ENCODE assay signal across 16 cellular contexts in genomic region chr4:174349156-174349555, GRCh38.
DNase-seq lines count a peak whose midpoint lies in the region; TF ChIP-seq lines count a peak whose summit lies in the region.
"Had no signal": no experiment of that assay in that cellular context is flagged by ENCODE, and none has a peak within 500 bp of the region (broad histone marks: within the 10 kb centered on the region; RNA-seq: fewer than 3 reads in every experiment).

No MANE protein-coding gene starts in this region.

- H3K4me1 Mint-ChIP-seq in H9 = peaks cover 13 to 19% of the 10 kb centered on the region in 2 experiments
- H3K4me1 Mint-ChIP-seq in endodermal cell = peaks cover 16% of the 10 kb centered on the region
- H3K4me1 Mint-ChIP-seq: B cell had no signal

- H2AK5ac ChIP-seq in H9 (ENCODE audit: insufficient read length, low read length) = no peak overlapping the region
- no peak overlapping the region for H2AK5ac ChIP-seq in mesendoderm (ENCODE audit: low read length)

- no peak overlapping the region for H2BK15ac ChIP-seq in H9 (ENCODE audit: low read depth, low read length)
- no peak overlapping the region for H2BK15ac ChIP-seq in mesendoderm (replicated peaks; ENCODE audit: low read depth)

- POLR2A ChIA-PET in OCI-LY7 (lab: Charles Lee) = interaction anchor here (0.8 to 1.3 kb wide), 3 partner anchors 12 to 15 kb away, joined by 3 to 4 read pairs (median 3); no protein-coding TSS in a partner anchor

- no peaks in the 10 kb centered on the region; the same call in 1 of the 2 replicates for H3K27me3 Mint-ChIP-seq in H9 (ENCODE audit: low read depth)
- peaks cover 27% of the 10 kb centered on the region for H3K27me3 Mint-ChIP-seq in endodermal cell (ENCODE audit: insufficient read depth)

- no peak overlapping the region for H4K91ac ChIP-seq in H9 (ENCODE audit: insufficient read length, low read depth, low read length)

- no peak for DNase-seq in H9
- no peak for DNase-seq in OCI-LY7 (ENCODE audit: low spot score)
- no peak for DNase-seq in endodermal cell
- DNase-seq in mesendoderm = peak; percentile 26
- no peak for DNase-seq in midbrain (lab: John Stamatoyannopoulos, UW)
- DNase-seq in activated effector memory CD4-positive, alpha-beta T cell treated with anti-CD3 and anti-CD28 coated beads, Interleukin-2, amount 50 U/mL, for 16 hours = no peak
- DNase-seq in NCI-H510A (lab: John Stamatoyannopoulos, UW) = no peak
- DNase-seq: Calu3; CD8-positive, alpha-beta T cell; DMS79 treated with DMSO at 0.1 percent for 48 hours; GF-D8; GM23248 had no signal

- no peaks in the 10 kb centered on the region for H3K36me3 ChIP-seq in OCI-LY7 (ENCODE audit: insufficient read depth, low read length)
- H3K36me3 ChIP-seq in endodermal cell (ENCODE audit: control insufficient read depth, insufficient read depth, low read length) = no peaks in the 10 kb centered on the region
- no peaks in the 10 kb centered on the region for H3K36me3 ChIP-seq in mesendoderm (ENCODE audit: control insufficient read depth, insufficient read depth, low read length)
- H3K36me3 ChIP-seq: HAP-1 had no signal

- no CpG with 5 or more reads among the region's 1 CpG for WGBS in H9 (ENCODE audit: extremely low coverage, insufficient read length, low lambda C conversion rate)
- WGBS in endodermal cell (ENCODE audit: insufficient coverage in 1 of 2, insufficient read length in 1 of 2), 2 experiments = 91 to 100% methylated on average over 1 of the region's 1 CpG
- whole genome bisulfite sequencing in mesendoderm (ENCODE audit: extremely low coverage, insufficient coverage, low lambda C conversion rate) = no CpG with 5 or more reads among the region's 1 CpG

- H2BK12ac ChIP-seq in H9 (ENCODE audit: insufficient read length, low read depth, low read length) = no peak overlapping the region

- H4K20me1 ChIP-seq in H9 (ENCODE audit: control insufficient read depth, insufficient read depth, insufficient read length) (no peaks in the 10 kb centered on the region), OCI-LY7 (ENCODE audit: insufficient read depth, low read length) (no peaks in the 10 kb centered on the region)
- H4K20me1 ChIP-seq: BLaER1 treated with 17β-estradiol and CSF1 and Interleukin-3, amounts not matched to agents 10 nM and 100 nM had no signal

- H3K27ac ChIP-seq in H9 (ENCODE audit: insufficient read length, low read depth, low read length) (no peak overlapping the region), OCI-LY7 (ENCODE audit: low read depth, low read length, poor library complexity, severe bottlenecking) (no peak overlapping the region), endodermal cell (ENCODE audit: low read depth, low read length) (no peak overlapping the region), mesendoderm (ENCODE audit: low read depth, low read length) (no peak overlapping the region)
- H3K27ac ChIP-seq: BLaER1 treated with 17β-estradiol and CSF1 and Interleukin-3, amounts not matched to agents 10 nM and 100 nM; GM23248; HL-60 had no signal

- CTCF ChIA-PET in OCI-LY7 (lab: Charles Lee; ENCODE audit: unreplicated experiment) = no interaction called here

- H3K27me3 ChIP-seq in H9 (ENCODE audit: insufficient read depth, low read length) (no peaks in the 10 kb centered on the region), endodermal cell (ENCODE audit: control insufficient read depth, insufficient read depth, low read length, poor library complexity, severe bottlenecking) (no peaks in the 10 kb centered on the region), mesendoderm (ENCODE audit: insufficient read depth, low read length, poor library complexity) (no peaks in the 10 kb centered on the region)
- H3K27me3 ChIP-seq: BLaER1 treated with 17β-estradiol and CSF1 and Interleukin-3, amounts not matched to agents 10 nM and 100 nM had no signal

- H3K9ac ChIP-seq in H9 (ENCODE audit: extremely low read depth, insufficient read length, low read length) = no peak overlapping the region
- H3K9ac ChIP-seq in endodermal cell (ENCODE audit: extremely low read depth, low read length, poor library complexity, severe bottlenecking) = no peak overlapping the region
- no peak overlapping the region for H3K9ac ChIP-seq in mesendoderm (ENCODE audit: low read length)
- H3K9ac ChIP-seq: BLaER1 treated with 17β-estradiol and CSF1 and Interleukin-3, amounts not matched to agents 10 nM and 100 nM; GM23248 had no signal

- H3K9me3 ChIP-seq in H9 (ENCODE audit: control insufficient read depth, low read depth, low read length) (no peaks in the 10 kb centered on the region), OCI-LY7 (ENCODE audit: low read length) (no peaks in the 10 kb centered on the region), endodermal cell (ENCODE audit: control insufficient read depth, low read length) (peaks cover 21% of the 10 kb centered on the region)
- H3K9me3 ChIP-seq: HAP-1 had no signal

- H3K4me3 Mint-ChIP-seq in H9 = no peak overlapping the region
- H3K4me3 Mint-ChIP-seq in endodermal cell = no peak overlapping the region
- H3K4me3 Mint-ChIP-seq: B cell; CD8-positive, alpha-beta T cell had no signal

- no peak overlapping the region for H2BK120ac ChIP-seq in H9 (ENCODE audit: low read depth, low read length, poor library complexity, severe bottlenecking)
- H2BK120ac ChIP-seq in mesendoderm (ENCODE audit: low read depth, low read length) = no peak overlapping the region

- H3K9me3 Mint-ChIP-seq in H9 (peaks cover 13% of the 10 kb centered on the region in 2 experiments), endodermal cell (peaks cover 21% of the 10 kb centered on the region)

- peak; percentile 38 for TF ChIP-seq CTCF in H9 (conservative IDR thresholded peaks at IDR 0.05)
- 0 out of 2 replicates have a peak, but pooled peaks have one; percentile 24 for TF ChIP-seq CTCF in OCI-LY7 (conservative IDR thresholded peaks at IDR 0.05; ENCODE audit: low read length)
- TF ChIP-seq CTCF in endodermal cell (conservative IDR thresholded peaks at IDR 0.05) = peak; percentile 42

- H3K4me3 ChIP-seq in OCI-LY7 (ENCODE audit: low read depth, low read length, poor library complexity, severe bottlenecking) (no peak overlapping the region), endodermal cell (ENCODE audit: low read length) (no peak overlapping the region), mesendoderm (ENCODE audit: low read length) (no peak overlapping the region)
- H3K4me3 ChIP-seq: BLaER1 treated with 17β-estradiol and CSF1 and Interleukin-3, amounts not matched to agents 10 nM and 100 nM; GM23248; HAP-1 had no signal

- no peak overlapping the region for H3K23ac ChIP-seq in H9 (ENCODE audit: insufficient read length, low read depth, low read length)
- no peak overlapping the region for H3K23ac ChIP-seq in mesendoderm (ENCODE audit: low read length)

- no peaks in the 10 kb centered on the region for H3K9me2 ChIP-seq in OCI-LY7 (ENCODE audit: insufficient read depth, low read length)

- H3K79me2 ChIP-seq in H9 (ENCODE audit: insufficient read depth, low read length) (no peaks in the 10 kb centered on the region), OCI-LY7 (ENCODE audit: insufficient read depth, low read depth, low read length) (no peaks in the 10 kb centered on the region), mesendoderm (ENCODE audit: control insufficient read depth, insufficient read depth, low read length) (no peaks in the 10 kb centered on the region)

- H3K36me3 Mint-ChIP-seq in H9 (ENCODE audit: insufficient read depth in 1 of 3, low read depth in 3 of 3) (peaks cover 0 to 19% (median 9%) of the 10 kb centered on the region in 3 experiments; a peak in 6 of 7 replicates), endodermal cell (ENCODE audit: low read depth) (peaks cover 1% of the 10 kb centered on the region)

- no peak overlapping the region for H2AFZ ChIP-seq in H9 (ENCODE audit: low read length)
- no peak overlapping the region for H2AFZ ChIP-seq in OCI-LY7 (ENCODE audit: low read length)
- H2AFZ ChIP-seq: GM23248 had no signal

- H3K4me2 ChIP-seq in H9 (ENCODE audit: insufficient read depth, insufficient read length, low read length) (no peak overlapping the region), OCI-LY7 (ENCODE audit: low read length) (no peak overlapping the region), mesendoderm (ENCODE audit: low read length) (no peak overlapping the region)
- H3K4me2 ChIP-seq: BLaER1 treated with 17β-estradiol and CSF1 and Interleukin-3, amounts not matched to agents 10 nM and 100 nM had no signal

- no peak overlapping the region for H3K14ac ChIP-seq in H9 (ENCODE audit: insufficient read depth, low read length)

- no TSS peak for BruUV-seq in OCI-LY7 (replicated peaks; lab: Mats Ljungman, UMichigan)

- H3K4me1 ChIP-seq in H9 (ENCODE audit: insufficient read depth, low read length) (no peaks in the 10 kb centered on the region), OCI-LY7 (ENCODE audit: insufficient read depth, low read length, poor library complexity, severe bottlenecking) (no peaks in the 10 kb centered on the region), endodermal cell (ENCODE audit: control insufficient read depth, insufficient read depth, low read length) (peaks cover 12% of the 10 kb centered on the region), mesendoderm (ENCODE audit: control insufficient read depth, low read depth, low read length) (no peaks in the 10 kb centered on the region)
- H3K4me1 ChIP-seq: BLaER1 treated with 17β-estradiol and CSF1 and Interleukin-3, amounts not matched to agents 10 nM and 100 nM; HAP-1 had no signal

- H3K18ac ChIP-seq in H9 (ENCODE audit: insufficient read length, low read depth, low read length) (no peak overlapping the region), mesendoderm (ENCODE audit: low read length) (no peak overlapping the region)

- H4K5ac ChIP-seq in H9 (ENCODE audit: insufficient read length, low read depth, low read length) (no peak overlapping the region), mesendoderm (ENCODE audit: low read length) (no peak overlapping the region)

- H4K8ac ChIP-seq in H9 (replicated peaks; ENCODE audit: insufficient read length, low read depth, low read length) (no peak overlapping the region), mesendoderm (ENCODE audit: low read depth, low read length) (no peak overlapping the region)

- H3K79me1 ChIP-seq in H9 (ENCODE audit: insufficient read depth, low read depth, low read length, poor library complexity, severe bottlenecking) (no peaks in the 10 kb centered on the region), mesendoderm (ENCODE audit: low read length) (no peaks in the 10 kb centered on the region)

- H2BK20ac ChIP-seq in H9 (ENCODE audit: low read depth, low read length, poor library complexity, severe bottlenecking) = no peak overlapping the region

- no peaks in the 10 kb centered on the region for H3K23me2 ChIP-seq in H9 (ENCODE audit: insufficient read length, low read depth, low read length, poor library complexity, severe bottlenecking)

- H3T11ph ChIP-seq in H9 (ENCODE audit: low read length) = no peak overlapping the region

- no peak overlapping the region for H2BK5ac ChIP-seq in H9 (ENCODE audit: insufficient read length, low read length)
- H2BK5ac ChIP-seq in mesendoderm (ENCODE audit: low read length) = no peak overlapping the region

- intact Hi-C loops in OCI-LY7 (cut with micrococcal nuclease; ENCODE audit: unreplicated experiment) = no loop called here

- no peak overlapping the region for H3K27ac Mint-ChIP-seq in H9
- no peak overlapping the region for H3K27ac Mint-ChIP-seq in endodermal cell
- H3K27ac Mint-ChIP-seq: B cell; CD8-positive, alpha-beta T cell had no signal

- no peak overlapping the region for H3K56ac ChIP-seq in H9 (ENCODE audit: insufficient read length, low read depth, low read length)
- H3K56ac ChIP-seq in mesendoderm (ENCODE audit: low read length) = no peak overlapping the region

- H3K4ac ChIP-seq in H9 (ENCODE audit: low read depth, low read length) (no peak overlapping the region), mesendoderm (ENCODE audit: low read depth, low read length) (no peak overlapping the region)
